Comparison of ENCODE assay signal across 24 cellular contexts in the genomic region with DNA sequence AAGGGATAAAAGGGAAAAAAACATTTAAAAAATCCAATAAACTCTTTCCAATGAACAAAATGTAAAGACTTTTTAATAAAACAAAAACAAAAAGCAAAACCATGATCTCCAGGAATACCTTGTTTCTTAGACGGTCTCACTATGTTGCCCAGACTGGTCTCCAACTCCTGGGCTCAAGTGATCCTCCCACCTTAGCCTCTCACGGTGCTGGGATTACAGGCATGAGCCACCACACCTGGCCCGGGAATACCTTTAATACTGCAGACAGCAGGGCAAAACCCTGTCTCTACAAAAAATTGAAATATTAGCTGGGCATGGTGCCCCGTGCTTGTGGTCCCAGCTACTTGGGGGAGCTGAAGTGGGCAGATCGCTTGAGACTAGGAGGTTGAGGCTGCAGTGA. TPM values are rescaled to one million over a fixed set of nuclear protein-coding genes. Genes with fewer than 3 reads are reported as not detected.
DNase-seq lines count a peak whose midpoint lies in the region; ATAC-seq and TF ChIP-seq lines count a peak whose summit lies in the region.
"Had no signal": no experiment of that assay in that cellular context is flagged by ENCODE, and none has a peak within 500 bp of the region (broad histone marks: within the 10 kb centered on the region; RNA-seq: fewer than 3 reads in every experiment).

No MANE protein-coding gene starts in this region.

- H3K23ac ChIP-seq in mesendoderm (ENCODE audit: low read length) = no peak overlapping the region

- H3K9me2 ChIP-seq in Loucy (replicated peaks; ENCODE audit: low read depth, low read length) = no peaks in the 10 kb centered on the region

- H3K9ac ChIP-seq in Loucy (ENCODE audit: low read depth, low read length, poor library complexity, severe bottlenecking) = peak overlapping the region; percentile 76
- H3K9ac ChIP-seq in colonic mucosa (ENCODE audit: low read depth in 2 of 2, low read length in 2 of 2) = peak overlapping the region in 1 of 2 donors; percentile 41
- H3K9ac ChIP-seq in mesendoderm (ENCODE audit: low read length) = no peak overlapping the region
- H3K9ac ChIP-seq: BLaER1, GM23248 had no signal

- H4K8ac ChIP-seq in mesendoderm (ENCODE audit: low read depth, low read length) = peak overlapping the region; percentile 56

- H3K79me1 ChIP-seq in mesendoderm (ENCODE audit: low read length) = no peaks in the 10 kb centered on the region

- H2AFZ ChIP-seq in Loucy (ENCODE audit: low read length) = no peak overlapping the region

- H3K4me3 ChIP-seq in Loucy (ENCODE audit: low read length, poor library complexity, severe bottlenecking) = peak overlapping the region; percentile 77
- H3K4me3 ChIP-seq in colonic mucosa = no peak overlapping the region
- no peak overlapping the region for H3K4me3 ChIP-seq in mesendoderm (ENCODE audit: low read length)
- peak overlapping the region in 1 of 4 donors; percentile 9 for H3K4me3 ChIP-seq in transverse colon
- no peak overlapping the region for H3K4me3 ChIP-seq in CD8-positive, alpha-beta T cell (ENCODE audit: low read depth, low read length)
- H3K4me3 ChIP-seq: BLaER1, GM23248, SJSA1 had no signal

- POLR2A ChIA-PET in CD8-positive, alpha-beta T cell (lab: Charles Lee) = no interaction called here

- DNase-seq in colonic mucosa (no peak), mesendoderm (no peak), transverse colon (no peak), amniotic stem cell (lab: John Stamatoyannopoulos, UW) (no peak), activated gamma-delta T cell (lab: John Stamatoyannopoulos, UW) (no peak)
- DNase-seq in CD8-positive, alpha-beta T cell = no peak
- DNase-seq: CD4-positive, CD25-positive, alpha-beta regulatory T cell; DMS53; GM23248; H7; NCI-H1092 treated with DMSO at 0.1 percent for 48 hours; NCI-H1436 treated with DMSO at 0.1 percent for 48 hours; NCI-H187 treated with DMSO at 0.1 percent for 48 hours; NCI-H2107; NCI-H524; NCI-H748 treated with DMSO at 0.1 percent for 48 hours; PC-3; Right ventricle myocardium superior had no signal

- no peak overlapping the region for H3K27ac Mint-ChIP-seq in CD8-positive, alpha-beta T cell

- H3K56ac ChIP-seq in mesendoderm (ENCODE audit: low read length) = no peak overlapping the region

- no peaks in the 10 kb centered on the region for H3K27me3 ChIP-seq in Loucy (ENCODE audit: insufficient read depth, low read length, poor library complexity, severe bottlenecking)
- no peaks in the 10 kb centered on the region for H3K27me3 ChIP-seq in colonic mucosa
- H3K27me3 ChIP-seq in mesendoderm (ENCODE audit: insufficient read depth, low read length, poor library complexity) = no peaks in the 10 kb centered on the region
- H3K27me3 ChIP-seq in transverse colon = no peaks in the 10 kb centered on the region
- no peaks in the 10 kb centered on the region for H3K27me3 ChIP-seq in CD8-positive, alpha-beta T cell (ENCODE audit: insufficient read depth, low read length)
- H3K27me3 ChIP-seq: BLaER1 had no signal

- H4K5ac ChIP-seq in mesendoderm (ENCODE audit: low read length) = no peak overlapping the region

- H3K4me2 ChIP-seq in Loucy (ENCODE audit: low read depth, low read length, poor library complexity, severe bottlenecking) (peak overlapping the region; percentile 78), mesendoderm (ENCODE audit: low read length) (no peak overlapping the region)
- H3K4me2 ChIP-seq: BLaER1 had no signal

- H3K4me1 ChIP-seq in Loucy (ENCODE audit: insufficient read depth, low read length, poor library complexity, severe bottlenecking) = peaks cover 72% of the 10 kb centered on the region
- no peaks in the 10 kb centered on the region for H3K4me1 ChIP-seq in colonic mucosa
- no peaks in the 10 kb centered on the region for H3K4me1 ChIP-seq in mesendoderm (ENCODE audit: control insufficient read depth, low read depth, low read length)
- peaks cover 0 to 45% (median 8%) of the 10 kb centered on the region in 4 donors for H3K4me1 ChIP-seq in transverse colon
- no peaks in the 10 kb centered on the region for H3K4me1 ChIP-seq in CD8-positive, alpha-beta T cell (ENCODE audit: insufficient read depth, low read length)
- H3K4me1 ChIP-seq: BLaER1, SJSA1 had no signal

- H3K9me3 ChIP-seq in Loucy (ENCODE audit: insufficient read depth, low read depth, low read length) (no peaks in the 10 kb centered on the region), colonic mucosa (no peaks in the 10 kb centered on the region), transverse colon (no peaks in the 10 kb centered on the region)
- H3K9me3 ChIP-seq in CD8-positive, alpha-beta T cell (ENCODE audit: low read length) = no peaks in the 10 kb centered on the region
- H3K9me3 ChIP-seq: BLaER1, SJSA1 had no signal

- H4K20me1 ChIP-seq in Loucy (ENCODE audit: insufficient read depth, low read length, poor library complexity, severe bottlenecking) = peaks cover 7% of the 10 kb centered on the region
- H4K20me1 ChIP-seq: BLaER1 had no signal

- no peaks in the 10 kb centered on the region for H3F3A ChIP-seq in Loucy (ENCODE audit: low read depth)

- H2BK15ac ChIP-seq in mesendoderm (replicated peaks; ENCODE audit: low read depth) = no peak overlapping the region

- no peak for TF ChIP-seq EP300 in transverse colon (IDR thresholded peaks at IDR 0.05; ENCODE audit: low read depth)

- H3K4ac ChIP-seq in mesendoderm (ENCODE audit: low read depth, low read length) = no peak overlapping the region

- no peak overlapping the region for H2AK5ac ChIP-seq in mesendoderm (ENCODE audit: low read length)

- H3K79me2 ChIP-seq in Loucy (ENCODE audit: insufficient read depth, low read length) (peaks cover 100% of the 10 kb centered on the region), mesendoderm (ENCODE audit: control insufficient read depth, insufficient read depth, low read length) (no peaks in the 10 kb centered on the region)

- H3K9me3 Mint-ChIP-seq in CD8-positive, alpha-beta T cell = no peaks in the 10 kb centered on the region
- H3K9me3 Mint-ChIP-seq: CD4-positive, CD25-positive, alpha-beta regulatory T cell had no signal

- no peaks in the 10 kb centered on the region for H3K36me3 Mint-ChIP-seq in CD8-positive, alpha-beta T cell
- H3K36me3 Mint-ChIP-seq: CD4-positive, CD25-positive, alpha-beta regulatory T cell had no signal

- CTCF ChIA-PET in CD8-positive, alpha-beta T cell (lab: Charles Lee) = interaction anchor here (0.7 kb wide), 1 partner anchor 92 kb away, joined by 3 read pairs; no protein-coding TSS in a partner anchor

- no peak overlapping the region for H2BK120ac ChIP-seq in mesendoderm (ENCODE audit: low read depth, low read length)

- H3K27me3 Mint-ChIP-seq in CD8-positive, alpha-beta T cell (ENCODE audit: low read depth) = no peaks in the 10 kb centered on the region
- H3K27me3 Mint-ChIP-seq: CD4-positive, CD25-positive, alpha-beta regulatory T cell had no signal

- H3K4me3 Mint-ChIP-seq in CD8-positive, alpha-beta T cell = no peak overlapping the region
- H3K4me3 Mint-ChIP-seq: CD4-positive, CD25-positive, alpha-beta regulatory T cell had no signal

- TF ChIP-seq CTCF in Loucy (conservative IDR thresholded peaks at IDR 0.05; ENCODE audit: low read length) = no peak
- TF ChIP-seq CTCF in colonic mucosa (IDR thresholded peaks at IDR 0.05) = no peak
- TF ChIP-seq CTCF in transverse colon (IDR thresholded peaks at IDR 0.05) = no peak
- TF ChIP-seq CTCF in CD8-positive, alpha-beta T cell (IDR thresholded peaks at IDR 0.05) = no peak

- H3K4me1 Mint-ChIP-seq in CD8-positive, alpha-beta T cell (ENCODE audit: low read depth) = no peaks in the 10 kb centered on the region

- no peak for TF ChIP-seq POLR2A in transverse colon (IDR thresholded peaks at IDR 0.05)

- peak overlapping the region; percentile 9 for H3K27ac ChIP-seq in colonic mucosa
- H3K27ac ChIP-seq in mesendoderm (ENCODE audit: low read depth, low read length) = no peak overlapping the region
- H3K27ac ChIP-seq in transverse colon = peak overlapping the region in 3 of 4 donors; percentile 38 to 74 (median 59)
- H3K27ac ChIP-seq in CD8-positive, alpha-beta T cell (ENCODE audit: low read depth, low read length) = no peak overlapping the region
- H3K27ac ChIP-seq: BLaER1, GM23248, HL-60, SJSA1 had no signal

- intact Hi-C loops in colonic mucosa (cut with DNase I) = no loop called here
- intact Hi-C loops in transverse colon (cut with DNase I; ENCODE audit: low total_unique reads) = no loop called here
- intact Hi-C loops in CD8-positive, alpha-beta T cell (cut with DNase I, micrococcal nuclease) = no loop called here

- H3K36me3 ChIP-seq in Loucy (ENCODE audit: insufficient read depth, low read length) = no peaks in the 10 kb centered on the region
- no peaks in the 10 kb centered on the region for H3K36me3 ChIP-seq in colonic mucosa
- no peaks in the 10 kb centered on the region for H3K36me3 ChIP-seq in mesendoderm (ENCODE audit: control insufficient read depth, insufficient read depth, low read length)
- H3K36me3 ChIP-seq in transverse colon = no peaks in the 10 kb centered on the region
- H3K36me3 ChIP-seq in CD8-positive, alpha-beta T cell (ENCODE audit: insufficient read depth, low read length) = no peaks in the 10 kb centered on the region
- H3K36me3 ChIP-seq: BLaER1, SJSA1 had no signal

- no peak overlapping the region for H3K18ac ChIP-seq in mesendoderm (ENCODE audit: low read length)

- no CpG with 5 or more reads among the region's 5 CpGs for WGBS in mesendoderm (ENCODE audit: extremely low coverage, insufficient coverage, low lambda C conversion rate)
- 51 to 53% methylated on average over 5 of the region's 5 CpGs for WGBS in transverse colon (ENCODE audit: low coverage in 1 of 2), 2 donors

- no peak for ATAC-seq in CD8-positive, alpha-beta T cell
- ATAC-seq: PC-3 had no signal

- H2BK5ac ChIP-seq in mesendoderm (ENCODE audit: low read length) = no peak overlapping the region

- in situ Hi-C loops in transverse colon (cut with MboI; ENCODE audit: low pct_ligation_motif_present in 1 of 4, low pct_unique_long_range_greater_than_20kb in 1 of 4, low sequenced_read_pairs in 3 of 4) = no loop called here

RNA-seq across cellular contexts. Expression of gene RNF43, which starts 7.9 kb away (rescaled TPM):
- total RNA-seq in colonic mucosa (10 to 100 TPM; 38.5 to 51.2 TPM), transverse colon (10 to 100 TPM; 31.9 to 84.2 (median 38.2) TPM)
- polyA plus RNA-seq in mesendoderm (2013, experiment 1 of 2) = 1.7 TPM
- polyA plus RNA-seq in mesendoderm (2013, experiment 2 of 2) = 1.3 TPM
- 1 to 10 TPM in 1 of 2 experiments, under 1 TPM in 1; 0.61 to 1.0 TPM for total RNA-seq in CD8-positive, alpha-beta T cell
- total RNA-seq: G401 had no signal
- polyA plus RNA-seq: AG04450 had no signal

RNA-seq across cellular contexts. Expression of gene SUPT4H1, which starts 57.4 kb away (rescaled TPM):
- total RNA-seq in colonic mucosa (10 to 100 TPM; 68.7 to 75.3 TPM), transverse colon (10 to 100 TPM; 12.0 to 66.3 (median 40.0) TPM)
- 97.5 TPM for polyA plus RNA-seq in mesendoderm (2013, experiment 1 of 2)
- polyA plus RNA-seq in mesendoderm (2013, experiment 2 of 2) = 99.4 TPM
- 10 to 100 TPM; 45.2 to 59.7 TPM for total RNA-seq in CD8-positive, alpha-beta T cell

Comparison
In these comparisons a context has a peak if more than half of its experiments do, and no peak if none do; other contexts are left out.
1. H3K27ac ChIP-seq: peak in colonic mucosa (single experiment) and transverse colon (3 of 4); none in mesendoderm (single experiment) and CD8-positive, alpha-beta T cell (single experiment).
2. RNA of gene RNF43, which starts 7.9 kb away (total RNA-seq): 38.5 to 51.2 TPM in colonic mucosa and 31.9 to 84.2 TPM in transverse colon; 0.61 to 1.0 TPM in CD8-positive, alpha-beta T cell; every median in the first group is over 10 times any median in the second.